Comparison of ENCODE assay signal across 2 cellular contexts in the genomic region with DNA sequence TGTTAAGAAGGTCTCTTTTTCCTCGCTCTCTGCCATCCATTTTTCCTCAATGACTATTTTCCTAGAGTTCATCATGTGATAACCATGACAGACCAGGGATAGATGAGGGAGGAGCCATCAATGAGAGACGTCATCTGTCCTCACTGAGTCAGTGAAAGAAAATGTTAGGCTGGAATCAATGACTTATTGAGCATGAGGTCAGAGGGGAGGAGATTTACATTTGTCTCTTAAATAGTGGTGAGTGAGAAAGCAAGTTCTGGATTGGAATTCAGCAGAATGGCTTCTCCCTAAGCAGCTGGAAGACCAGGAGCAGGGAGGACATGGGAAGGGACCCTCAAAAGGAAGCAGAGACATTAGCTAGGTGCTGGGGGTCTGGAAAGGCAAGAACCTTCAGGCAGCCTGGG.
A peak's percentile ranks its signal among the peaks of the same experiment; 100 is the strongest.
TF ChIP-seq lines count a peak whose summit lies in the region.

No MANE protein-coding gene starts in this region.

TF ChIP-seq in HepG2, 621 proteins besides CTCF, POLR2A, EP300 and RAD21 (continued from another document and continues in another):
- no peak for TF ChIP-seq CSRNP2 (CRISPR knock-in tag; conservative IDR thresholded peaks at IDR 0.05; ENCODE audit: low read depth)
- TF ChIP-seq SP4 (CRISPR knock-in tag; IDR thresholded peaks at IDR 0.05) = 0 out of 2 replicates have a peak, but pooled peaks have one; percentile 15
- 0 out of 3 replicates have a peak, but pooled peaks have one; percentile 25 for TF ChIP-seq MXI1 (IDR thresholded peaks at IDR 0.05; ENCODE audit: borderline replicate concordance, low read depth, low read length)
- TF ChIP-seq AHDC1 (CRISPR knock-in tag; IDR thresholded peaks at IDR 0.05; ENCODE audit: borderline replicate concordance) = 0 out of 2 replicates have a peak, but pooled peaks have one; percentile 23
- no peak for TF ChIP-seq AGO1 (IDR thresholded peaks at IDR 0.05; ENCODE audit: low read depth, low read length, poor library complexity, severe bottlenecking)
- TF ChIP-seq CREB1 (IDR thresholded peaks at IDR 0.05) = peak; percentile 68
- TF ChIP-seq CREB1 (CRISPR knock-in tag; IDR thresholded peaks at IDR 0.05) = peak; percentile 72
- TF ChIP-seq ATF1 (CRISPR knock-in tag; IDR thresholded peaks at IDR 0.05) = no peak
- no peak for TF ChIP-seq RXRB (CRISPR knock-in tag; IDR thresholded peaks at IDR 0.05; ENCODE audit: borderline replicate concordance)
- TF ChIP-seq HOXD1 (CRISPR knock-in tag; IDR thresholded peaks at IDR 0.05) = no peak
- TF ChIP-seq, protein P1, sequence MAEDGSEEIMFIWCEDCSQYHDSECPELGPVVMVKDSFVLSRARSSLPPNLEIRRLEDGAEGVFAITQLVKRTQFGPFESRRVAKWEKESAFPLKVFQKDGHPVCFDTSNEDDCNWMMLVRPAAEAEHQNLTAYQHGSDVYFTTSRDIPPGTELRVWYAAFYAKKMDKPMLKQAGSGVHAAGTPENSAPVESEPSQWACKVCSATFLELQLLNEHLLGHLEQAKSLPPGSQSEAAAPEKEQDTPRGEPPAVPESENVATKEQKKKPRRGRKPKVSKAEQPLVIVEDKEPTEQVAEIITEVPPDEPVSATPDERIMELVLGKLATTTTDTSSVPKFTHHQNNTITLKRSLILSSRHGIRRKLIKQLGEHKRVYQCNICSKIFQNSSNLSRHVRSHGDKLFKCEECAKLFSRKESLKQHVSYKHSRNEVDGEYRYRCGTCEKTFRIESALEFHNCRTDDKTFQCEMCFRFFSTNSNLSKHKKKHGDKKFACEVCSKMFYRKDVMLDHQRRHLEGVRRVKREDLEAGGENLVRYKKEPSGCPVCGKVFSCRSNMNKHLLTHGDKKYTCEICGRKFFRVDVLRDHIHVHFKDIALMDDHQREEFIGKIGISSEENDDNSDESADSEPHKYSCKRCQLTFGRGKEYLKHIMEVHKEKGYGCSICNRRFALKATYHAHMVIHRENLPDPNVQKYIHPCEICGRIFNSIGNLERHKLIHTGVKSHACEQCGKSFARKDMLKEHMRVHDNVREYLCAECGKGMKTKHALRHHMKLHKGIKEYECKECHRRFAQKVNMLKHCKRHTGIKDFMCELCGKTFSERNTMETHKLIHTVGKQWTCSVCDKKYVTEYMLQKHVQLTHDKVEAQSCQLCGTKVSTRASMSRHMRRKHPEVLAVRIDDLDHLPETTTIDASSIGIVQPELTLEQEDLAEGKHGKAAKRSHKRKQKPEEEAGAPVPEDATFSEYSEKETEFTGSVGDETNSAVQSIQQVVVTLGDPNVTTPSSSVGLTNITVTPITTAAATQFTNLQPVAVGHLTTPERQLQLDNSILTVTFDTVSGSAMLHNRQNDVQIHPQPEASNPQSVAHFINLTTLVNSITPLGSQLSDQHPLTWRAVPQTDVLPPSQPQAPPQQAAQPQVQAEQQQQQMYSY (CRISPR knock-in tag; IDR thresholded peaks at IDR 0.05) = peak; percentile 97
- TF ChIP-seq NCOA2 (CRISPR knock-in tag; IDR thresholded peaks at IDR 0.05) = no peak
- TF ChIP-seq ETV6 (CRISPR knock-in tag; conservative IDR thresholded peaks at IDR 0.05) = no peak
- no peak for TF ChIP-seq MEF2D (CRISPR knock-in tag; IDR thresholded peaks at IDR 0.05)

TF ChIP-seq in GM23338, 12 proteins besides CTCF, POLR2A, EP300 and RAD21:
- TF ChIP-seq, protein P2, sequence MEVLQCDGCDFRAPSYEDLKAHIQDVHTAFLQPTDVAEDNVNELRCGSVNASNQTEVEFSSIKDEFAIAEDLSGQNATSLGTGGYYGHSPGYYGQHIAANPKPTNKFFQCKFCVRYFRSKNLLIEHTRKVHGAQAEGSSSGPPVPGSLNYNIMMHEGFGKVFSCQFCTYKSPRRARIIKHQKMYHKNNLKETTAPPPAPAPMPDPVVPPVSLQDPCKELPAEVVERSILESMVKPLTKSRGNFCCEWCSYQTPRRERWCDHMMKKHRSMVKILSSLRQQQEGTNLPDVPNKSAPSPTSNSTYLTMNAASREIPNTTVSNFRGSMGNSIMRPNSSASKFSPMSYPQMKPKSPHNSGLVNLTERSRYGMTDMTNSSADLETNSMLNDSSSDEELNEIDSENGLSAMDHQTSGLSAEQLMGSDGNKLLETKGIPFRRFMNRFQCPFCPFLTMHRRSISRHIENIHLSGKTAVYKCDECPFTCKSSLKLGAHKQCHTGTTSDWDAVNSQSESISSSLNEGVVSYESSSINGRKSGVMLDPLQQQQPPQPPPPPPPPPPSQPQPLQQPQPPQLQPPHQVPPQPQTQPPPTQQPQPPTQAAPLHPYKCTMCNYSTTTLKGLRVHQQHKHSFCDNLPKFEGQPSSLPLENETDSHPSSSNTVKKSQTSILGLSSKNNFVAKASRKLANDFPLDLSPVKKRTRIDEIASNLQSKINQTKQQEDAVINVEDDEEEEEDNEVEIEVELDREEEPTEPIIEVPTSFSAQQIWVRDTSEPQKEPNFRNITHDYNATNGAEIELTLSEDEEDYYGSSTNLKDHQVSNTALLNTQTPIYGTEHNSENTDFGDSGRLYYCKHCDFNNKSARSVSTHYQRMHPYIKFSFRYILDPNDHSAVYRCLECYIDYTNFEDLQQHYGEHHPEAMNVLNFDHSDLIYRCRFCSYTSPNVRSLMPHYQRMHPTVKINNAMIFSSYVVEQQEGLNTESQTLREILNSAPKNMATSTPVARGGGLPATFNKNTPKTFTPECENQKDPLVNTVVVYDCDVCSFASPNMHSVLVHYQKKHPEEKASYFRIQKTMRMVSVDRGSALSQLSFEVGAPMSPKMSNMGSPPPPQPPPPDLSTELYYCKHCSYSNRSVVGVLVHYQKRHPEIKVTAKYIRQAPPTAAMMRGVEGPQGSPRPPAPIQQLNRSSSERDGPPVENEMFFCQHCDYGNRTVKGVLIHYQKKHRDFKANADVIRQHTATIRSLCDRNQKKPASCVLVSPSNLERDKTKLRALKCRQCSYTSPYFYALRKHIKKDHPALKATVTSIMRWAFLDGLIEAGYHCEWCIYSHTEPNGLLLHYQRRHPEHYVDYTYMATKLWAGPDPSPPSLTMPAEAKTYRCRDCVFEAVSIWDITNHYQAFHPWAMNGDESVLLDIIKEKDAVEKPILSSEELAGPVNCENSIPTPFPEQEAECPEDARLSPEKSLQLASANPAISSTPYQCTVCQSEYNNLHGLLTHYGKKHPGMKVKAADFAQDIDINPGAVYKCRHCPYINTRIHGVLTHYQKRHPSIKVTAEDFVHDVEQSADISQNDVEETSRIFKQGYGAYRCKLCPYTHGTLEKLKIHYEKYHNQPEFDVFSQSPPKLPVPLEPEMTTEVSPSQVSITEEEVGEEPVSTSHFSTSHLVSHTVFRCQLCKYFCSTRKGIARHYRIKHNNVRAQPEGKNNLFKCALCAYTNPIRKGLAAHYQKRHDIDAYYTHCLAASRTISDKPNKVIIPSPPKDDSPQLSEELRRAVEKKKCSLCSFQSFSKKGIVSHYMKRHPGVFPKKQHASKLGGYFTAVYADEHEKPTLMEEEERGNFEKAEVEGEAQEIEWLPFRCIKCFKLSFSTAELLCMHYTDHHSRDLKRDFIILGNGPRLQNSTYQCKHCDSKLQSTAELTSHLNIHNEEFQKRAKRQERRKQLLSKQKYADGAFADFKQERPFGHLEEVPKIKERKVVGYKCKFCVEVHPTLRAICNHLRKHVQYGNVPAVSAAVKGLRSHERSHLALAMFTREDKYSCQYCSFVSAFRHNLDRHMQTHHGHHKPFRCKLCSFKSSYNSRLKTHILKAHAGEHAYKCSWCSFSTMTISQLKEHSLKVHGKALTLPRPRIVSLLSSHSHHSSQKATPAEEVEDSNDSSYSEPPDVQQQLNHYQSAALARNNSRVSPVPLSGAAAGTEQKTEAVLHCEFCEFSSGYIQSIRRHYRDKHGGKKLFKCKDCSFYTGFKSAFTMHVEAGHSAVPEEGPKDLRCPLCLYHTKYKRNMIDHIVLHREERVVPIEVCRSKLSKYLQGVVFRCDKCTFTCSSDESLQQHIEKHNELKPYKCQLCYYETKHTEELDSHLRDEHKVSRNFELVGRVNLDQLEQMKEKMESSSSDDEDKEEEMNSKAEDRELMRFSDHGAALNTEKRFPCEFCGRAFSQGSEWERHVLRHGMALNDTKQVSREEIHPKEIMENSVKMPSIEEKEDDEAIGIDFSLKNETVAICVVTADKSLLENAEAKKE (CRISPR knock-in tag; IDR thresholded peaks at IDR 0.05) = no peak
